In the genomic region with DNA sequence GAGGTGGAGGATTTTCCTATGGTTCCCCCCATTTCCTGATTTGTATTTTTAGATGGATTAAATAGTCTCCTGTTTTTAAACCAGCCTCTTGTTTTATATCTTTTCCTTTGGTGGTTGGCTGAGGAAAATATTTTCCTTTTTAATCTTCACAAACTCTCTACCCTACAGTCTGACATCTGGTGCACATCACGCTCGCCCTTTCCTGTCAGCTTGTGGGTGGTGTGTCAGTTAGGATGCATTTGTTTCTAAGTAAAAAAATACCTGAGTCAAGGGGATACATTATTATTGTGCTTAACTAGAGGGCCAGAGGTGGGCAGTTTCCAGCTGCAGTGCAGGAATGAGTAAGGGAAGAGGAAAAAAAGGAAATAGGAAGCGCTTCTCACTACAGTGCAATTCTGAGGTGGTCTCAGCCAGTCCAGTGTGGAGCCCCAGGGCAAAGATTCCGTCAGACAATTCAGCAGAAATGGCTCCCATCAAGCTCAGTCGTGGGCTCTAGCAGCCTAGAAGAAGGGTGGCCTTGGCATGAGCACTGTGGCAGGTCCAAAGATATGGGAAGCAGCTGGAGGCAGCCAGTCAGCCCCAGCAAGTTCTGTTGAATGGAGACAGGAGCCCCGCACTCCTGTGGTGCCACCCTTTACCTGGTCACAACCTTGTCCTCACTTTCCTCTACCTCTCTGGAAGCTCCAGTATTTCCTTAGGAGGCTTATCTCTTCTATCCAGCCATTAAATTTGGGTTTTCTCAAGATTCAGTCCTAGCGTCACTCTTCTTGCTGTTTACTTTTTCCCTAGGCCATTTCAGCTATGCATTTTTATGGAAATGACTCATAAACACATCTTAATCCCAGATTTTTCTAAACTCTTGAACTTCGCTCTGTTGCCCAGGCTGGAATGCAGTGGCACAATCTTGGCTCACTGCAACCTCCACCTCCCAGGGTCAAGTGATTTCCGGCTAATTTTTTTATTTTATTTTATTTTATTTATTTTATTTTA, we compare ENCODE assay signal across 1 cellular context.
TF ChIP-seq lines count a peak whose summit lies in the region.

No MANE protein-coding gene starts in this region.

TF ChIP-seq in endothelial cell of umbilical vein, 7 proteins besides CTCF, POLR2A, EP300 and RAD21:
- no peak for TF ChIP-seq EZH2 (IDR thresholded peaks at IDR 0.05; ENCODE audit: borderline replicate concordance, low read depth, low read length, severe bottlenecking)
- TF ChIP-seq FOS (IDR thresholded peaks at IDR 0.05; ENCODE audit: borderline replicate concordance, insufficient read depth, low read length) = peak; percentile 73
- TF ChIP-seq, protein P1, sequence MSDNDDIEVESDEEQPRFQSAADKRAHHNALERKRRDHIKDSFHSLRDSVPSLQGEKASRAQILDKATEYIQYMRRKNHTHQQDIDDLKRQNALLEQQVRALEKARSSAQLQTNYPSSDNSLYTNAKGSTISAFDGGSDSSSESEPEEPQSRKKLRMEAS (IDR thresholded peaks at IDR 0.05; ENCODE audit: insufficient read depth, insufficient read length) = no peak
- TF ChIP-seq GATA2 (IDR thresholded peaks at IDR 0.05; ENCODE audit: insufficient read depth, insufficient read length, low read depth, low read length) = peak; percentile 54
- TF ChIP-seq JUN (IDR thresholded peaks at IDR 0.05; ENCODE audit: borderline replicate concordance, insufficient read depth, insufficient read length, low read depth) = no peak
- no peak for TF ChIP-seq MYC (IDR thresholded peaks at IDR 0.05; ENCODE audit: low read depth, low read length)
- TF ChIP-seq POLR2AphosphoS5 (IDR thresholded peaks at IDR 0.05; ENCODE audit: insufficient read depth, low read depth, low read length) = no peak
